ENCODE assay signal across 30 cellular contexts in genomic region chr14:91555531-91555930, GRCh38.
"Had no signal": no experiment of that assay in that cellular context is flagged by ENCODE, and none has a peak within 500 bp of the region (broad histone marks: within the 10 kb centered on the region; RNA-seq: fewer than 3 reads in every experiment).

No MANE protein-coding gene starts in this region.

- H3K4me1 ChIP-seq: colonic mucosa, esophagus muscularis mucosa, foreskin keratinocyte, gastroesophageal sphincter, heart left ventricle, pancreas, prostate gland, right atrium auricular region, sigmoid colon, testis, tibial artery, upper lobe of right lung, uterus had no signal

- H3K4me3 ChIP-seq: colonic mucosa, esophagus muscularis mucosa, gastroesophageal sphincter, heart left ventricle, mucosa of descending colon, pancreas, prostate gland, right atrium auricular region, sigmoid colon, testis, tibial artery, upper lobe of right lung, uterus had no signal

- H3K4me3 Mint-ChIP-seq: dendritic cell treated with granulocyte-macrophage colony-stimulating factor and Interleukin-4, amounts not matched to agents 40 ng/mL and 50 ng/mL, for 4 days; endodermal cell; immature natural killer cell; mesothelial cell of epicardium; naive B cell; natural killer cell treated with Interleukin-12 subunit alpha and Interleukin-12 subunit beta and Interleukin-15 and Interleukin-18, amount 100 ng/mL, for 72 hours; neural crest cell; stimulated activated memory B cell treated with anti-CD40 and anti-IgM and Interleukin-4, amounts not matched to agents 10 μg/mL and 1 μg/mL and 100 μg/mL, for 72 hours had no signal

- H3K27me3 ChIP-seq: colonic mucosa, pancreas, right atrium auricular region, sigmoid colon, testis, tibial artery, upper lobe of right lung, uterus had no signal

- FAIRE-seq: pancreas had no signal

- H3K27ac ChIP-seq: colonic mucosa, esophagus muscularis mucosa, foreskin keratinocyte, gastroesophageal sphincter, heart left ventricle, neutrophil, pancreas, prostate gland, right atrium auricular region, sigmoid colon, testis, tibial artery, upper lobe of right lung, uterus had no signal

- ATAC-seq: foreskin keratinocyte; gastroesophageal sphincter; heart left ventricle; pancreas; stimulated activated memory B cell treated with anti-CD40 and anti-IgM and Interleukin-4, amounts not matched to agents 10 μg/mL and 1 μg/mL and 100 μg/mL, for 72 hours; stimulated activated naive CD8-positive, alpha-beta T cell treated with anti-CD3 and anti-CD28 coated beads, Interleukin-15, Interleukin-2, amounts not matched to agents 100 U/mL and 50 U/mL, for 24 hours; upper lobe of right lung had no signal

- H3K9me3 ChIP-seq: colonic mucosa, esophagus muscularis mucosa, mucosa of descending colon, neutrophil, pancreas, prostate gland, sigmoid colon, testis, tibial artery, upper lobe of right lung, uterus had no signal

- DNase-seq: effector CD8-positive, alpha-beta T cell; foreskin keratinocyte; heart left ventricle; hippocampal formation; immature natural killer cell; kidney glomerular epithelial cell; mesenchymal stem cell; naive B cell; pancreas; sigmoid colon; stimulated activated CD4-positive, alpha-beta T cell treated with anti-CD3 and anti-CD28 coated beads, Interleukin-4, amount 100 ng/mL, for 4 hours; stimulated activated naive CD8-positive, alpha-beta T cell treated with anti-CD3 and anti-CD28 coated beads, Interleukin-15, Interleukin-2, amounts not matched to agents 100 U/mL and 50 U/mL, for 24 hours; substantia nigra; testis; tibial artery; upper lobe of right lung; uterus had no signal

- H3K36me3 Mint-ChIP-seq: immature natural killer cell; mesothelial cell of epicardium; stimulated activated memory B cell treated with anti-CD40 and anti-IgM and Interleukin-4, amounts not matched to agents 10 μg/mL and 1 μg/mL and 100 μg/mL, for 72 hours had no signal

- H3K36me3 ChIP-seq: colonic mucosa, esophagus muscularis mucosa, gastroesophageal sphincter, heart left ventricle, neutrophil, pancreas, prostate gland, right atrium auricular region, sigmoid colon, tibial artery, upper lobe of right lung, uterus had no signal

- H3K27ac Mint-ChIP-seq: dendritic cell treated with granulocyte-macrophage colony-stimulating factor and Interleukin-4, amounts not matched to agents 40 ng/mL and 50 ng/mL, for 4 days; endodermal cell; immature natural killer cell; mesothelial cell of epicardium; naive B cell; natural killer cell treated with Interleukin-12 subunit alpha and Interleukin-12 subunit beta and Interleukin-15 and Interleukin-18, amount 100 ng/mL, for 72 hours; stimulated activated memory B cell treated with anti-CD40 and anti-IgM and Interleukin-4, amounts not matched to agents 10 μg/mL and 1 μg/mL and 100 μg/mL, for 72 hours had no signal

- H3K4me1 Mint-ChIP-seq: endodermal cell; immature natural killer cell; mesothelial cell of epicardium; naive B cell; neural crest cell; stimulated activated memory B cell treated with anti-CD40 and anti-IgM and Interleukin-4, amounts not matched to agents 10 μg/mL and 1 μg/mL and 100 μg/mL, for 72 hours had no signal
